ENCODE assay signal across 14 cellular contexts in genomic region chr3:140204271-140204984, GRCh38.
A peak's percentile ranks its signal among the peaks of the same experiment; 100 is the strongest.
DNase-seq lines count a peak whose midpoint lies in the region; ATAC-seq and TF ChIP-seq lines count a peak whose summit lies in the region.
"Had no signal": no experiment of that assay in that cellular context is flagged by ENCODE, and none has a peak within 500 bp of the region (broad histone marks: within the 10 kb centered on the region; RNA-seq: fewer than 3 reads in every experiment).

No MANE protein-coding gene starts in this region.

- no peak for TF ChIP-seq CTCF in esophagus muscularis mucosa (IDR thresholded peaks at IDR 0.05)

- ATAC-seq in left cardiac atrium = no peak
- no peak for ATAC-seq in HG02759 (IDR thresholded peaks at IDR 0.05; ENCODE audit: unreplicated experiment)
- ATAC-seq: Right ventricle myocardium inferior had no signal

- no peaks in the 10 kb centered on the region for H3K36me3 ChIP-seq in HAP-1 (replicated peaks)
- no peaks in the 10 kb centered on the region for H3K36me3 ChIP-seq in esophagus muscularis mucosa
- H3K36me3 ChIP-seq: SJSA1 had no signal

- H3K27me3 ChIP-seq in HAP-1 (ENCODE audit: low read depth) (peaks cover 5% of the 10 kb centered on the region), esophagus muscularis mucosa (no peaks in the 10 kb centered on the region)
- H3K27me3 ChIP-seq: SJSA1 had no signal

- intact Hi-C loops in esophagus muscularis mucosa (cut with DNase I) = no loop called here
- intact Hi-C loops in left cardiac atrium (cut with DNase I) = no loop called here

- H3K9me3 ChIP-seq in HAP-1 (no peaks in the 10 kb centered on the region), esophagus muscularis mucosa (no peaks in the 10 kb centered on the region)
- H3K9me3 ChIP-seq: SJSA1 had no signal

- 58% methylated on average over 5 of the region's 5 CpGs for WGBS in esophagus muscularis mucosa

- H3K4me1 ChIP-seq in HAP-1 = peaks cover 17% of the 10 kb centered on the region
- no peaks in the 10 kb centered on the region for H3K4me1 ChIP-seq in esophagus muscularis mucosa
- H3K4me1 ChIP-seq: SJSA1 had no signal

- TF ChIP-seq POLR2A in esophagus muscularis mucosa (IDR thresholded peaks at IDR 0.05; ENCODE audit: low read depth) = no peak

- peak; percentile 64 to 89 for DNase-seq in HAP-1 (ENCODE audit: low spot score in 2 of 2)
- peak; percentile 66 to 74 for DNase-seq in NCI-H526 (lab: John Stamatoyannopoulos, UW)
- DNase-seq in esophagus muscularis mucosa (ENCODE audit: extremely low spot score) = peak; percentile 68
- DNase-seq in iPS-NIHi11 (ENCODE audit: low spot score) = peak; percentile 7
- no peak for DNase-seq in NCI-H446 treated with DMSO at 0.1 percent for 48 hours (lab: John Stamatoyannopoulos, UW)
- no peak for DNase-seq in NCI-H2227 (lab: John Stamatoyannopoulos, UW; ENCODE audit: unreplicated experiment)
- no peak for DNase-seq in left cardiac atrium
- DNase-seq: CD4-positive, CD25-positive, alpha-beta regulatory T cell; EL; H7; OCI-M1 had no signal

- no peak for TF ChIP-seq EP300 in esophagus muscularis mucosa (IDR thresholded peaks at IDR 0.05)

- H3K27ac ChIP-seq in esophagus muscularis mucosa (replicated peaks in 1 of 4) = no peak overlapping the region
- H3K27ac ChIP-seq: SJSA1 had no signal

- in situ Hi-C loops in HAP-1 (cut with MboI; ENCODE audit: low sequenced_read_pairs) = no loop called here

- H3K4me3 ChIP-seq in HAP-1 (no peak overlapping the region), esophagus muscularis mucosa (no peak overlapping the region)
- H3K4me3 ChIP-seq: SJSA1 had no signal

Comparison
In these comparisons a context has a peak if more than half of its experiments do, and no peak if none do; other contexts are left out.
1. DNase-seq: peak in HAP-1 (2 of 2), NCI-H526 (2 of 2), esophagus muscularis mucosa (single experiment) and iPS-NIHi11 (single experiment); none in NCI-H446 treated with DMSO at 0.1 percent for 48 hours (single experiment), NCI-H2227 (single experiment) and left cardiac atrium (single experiment).